In genomic region chr3:33488246-33488645, GRCh38 we compare ENCODE assay signal across 2 cellular contexts.
TF ChIP-seq lines count a peak whose summit lies in the region.

No MANE protein-coding gene starts in this region.

TF ChIP-seq in GM23338, 12 proteins besides CTCF, POLR2A, EP300 and RAD21:
- TF ChIP-seq REST (IDR thresholded peaks at IDR 0.05; ENCODE audit: unreplicated experiment) (no peak), NANOG (IDR thresholded peaks at IDR 0.05; ENCODE audit: borderline replicate concordance) (no peak), STAT1 (IDR thresholded peaks at IDR 0.05; ENCODE audit: unreplicated experiment) (no peak), ZNF462 (CRISPR knock-in tag; IDR thresholded peaks at IDR 0.05) (no peak), ETS1 (IDR thresholded peaks at IDR 0.05) (no peak), EZH2phosphoT487 (IDR thresholded peaks at IDR 0.05; ENCODE audit: unreplicated experiment) (no peak), CREB1 (CRISPR knock-in tag; IDR thresholded peaks at IDR 0.05; ENCODE audit: low read depth) (no peak), ZNF331 (CRISPR knock-in tag; IDR thresholded peaks at IDR 0.05; ENCODE audit: low read depth) (no peak), ZNF114 (CRISPR knock-in tag; IDR thresholded peaks at IDR 0.05) (no peak), POLR2AphosphoS5 (IDR thresholded peaks at IDR 0.05; ENCODE audit: low read depth) (no peak), EZH2 (IDR thresholded peaks at IDR 0.05; ENCODE audit: low read depth, unreplicated experiment) (no peak), JUNB (IDR thresholded peaks at IDR 0.05; ENCODE audit: unreplicated experiment) (no peak)

TF ChIP-seq in WTC11, 78 proteins besides CTCF, POLR2A, EP300 and RAD21 (continued from another document):
- TF ChIP-seq ARID4B (CRISPR knock-in tag; IDR thresholded peaks at IDR 0.05; ENCODE audit: borderline replicate concordance), result no peak
- no peak for TF ChIP-seq ATF1 (CRISPR knock-in tag; IDR thresholded peaks at IDR 0.05)
- TF ChIP-seq RELA (CRISPR knock-in tag; IDR thresholded peaks at IDR 0.05; ENCODE audit: borderline replicate concordance), result no peak
- TF ChIP-seq STAT6 (CRISPR knock-in tag; conservative IDR thresholded peaks at IDR 0.05; ENCODE audit: low read depth), result no peak
- no peak for TF ChIP-seq ZNF121 (CRISPR knock-in tag; IDR thresholded peaks at IDR 0.05)
- no peak for TF ChIP-seq NFATC4 (CRISPR knock-in tag; IDR thresholded peaks at IDR 0.05)
- no peak for TF ChIP-seq ZSCAN18 (CRISPR knock-in tag; IDR thresholded peaks at IDR 0.05)
- no peak for TF ChIP-seq ZNF263 (CRISPR knock-in tag; IDR thresholded peaks at IDR 0.05; ENCODE audit: low read depth)
- no peak for TF ChIP-seq ESRRA (CRISPR knock-in tag; IDR thresholded peaks at IDR 0.05; ENCODE audit: borderline replicate concordance)
- no peak for TF ChIP-seq NR3C1 (CRISPR knock-in tag; conservative IDR thresholded peaks at IDR 0.05; ENCODE audit: low read depth)
- TF ChIP-seq USF2 (CRISPR knock-in tag; IDR thresholded peaks at IDR 0.05), result no peak
- no peak for TF ChIP-seq ATF6 (CRISPR knock-in tag; IDR thresholded peaks at IDR 0.05)
- TF ChIP-seq NR1H2 (CRISPR knock-in tag; IDR thresholded peaks at IDR 0.05), result no peak
- no peak for TF ChIP-seq E2F4 (CRISPR knock-in tag; IDR thresholded peaks at IDR 0.05; ENCODE audit: borderline replicate concordance, low read depth)
- TF ChIP-seq ZNF232 (CRISPR knock-in tag; IDR thresholded peaks at IDR 0.05), result no peak
- no peak for TF ChIP-seq GTF2I (CRISPR knock-in tag; conservative IDR thresholded peaks at IDR 0.05)
- no peak for TF ChIP-seq ZNF532 (CRISPR knock-in tag; IDR thresholded peaks at IDR 0.05; ENCODE audit: borderline replicate concordance)
- TF ChIP-seq MAX (CRISPR knock-in tag; IDR thresholded peaks at IDR 0.05), result no peak
